6 cellular contexts compared by ENCODE assay signal in genomic region chr1:11749203-11749689, GRCh38. TPM values are rescaled to one million over a fixed set of nuclear protein-coding genes. Genes with fewer than 3 reads are reported as not detected.
DNase-seq lines count a peak whose midpoint lies in the region; FAIRE-seq and TF ChIP-seq lines count a peak whose summit lies in the region.

No MANE protein-coding gene starts in this region.

- no peak for FAIRE-seq in D721Med (lab: Jason Lieb, UNC)

- TF ChIP-seq CTCF in D721Med (IDR thresholded peaks at IDR 0.05; ENCODE audit: insufficient read depth, missing control alignments) (peak; percentile 22), kidney epithelial cell (IDR thresholded peaks at IDR 0.05; ENCODE audit: insufficient read depth, low read length, poor library complexity, severe bottlenecking) (peak; percentile 52)

- in situ Hi-C loops in KBM-7 (cut with MboI; ENCODE audit: low pct_unique_long_range_greater_than_20kb, low sequenced_read_pairs) = loop anchor here (25.0 kb wide), 1 partner anchor 712 kb away; the partner anchor contains the start of gene MASP2

- no peaks in the 10 kb centered on the region for H3K27me3 ChIP-seq in kidney epithelial cell (ENCODE audit: control insufficient read depth, insufficient read depth, low read length)

- no peaks in the 10 kb centered on the region for H3K36me3 ChIP-seq in kidney epithelial cell (ENCODE audit: control insufficient read depth, insufficient read depth, low read length)

- no peak for DNase-seq in D721Med (ENCODE audit: insufficient read length, low spot score)
- DNase-seq in KBM-7 = peak; percentile 67
- peak; percentile 44 for DNase-seq in activated CD8-positive, alpha-beta memory T cell treated with anti-CD3 and anti-CD28 coated beads, Interleukin-2, amount 50 U/mL, for 4 hours
- DNase-seq in kidney epithelial cell (ENCODE audit: low read depth) = no peak
- no peak for DNase-seq in posterior vena cava (ENCODE audit: low spot score)
- no peak for DNase-seq in effector CD4-positive, alpha-beta T cell

- no peak overlapping the region for H3K4me3 ChIP-seq in kidney epithelial cell (ENCODE audit: low read depth, low read length)

- intact Hi-C loops in posterior vena cava (cut with DNase I) = no loop called here

RNA-seq across cellular contexts. Expression of gene C1orf167, which starts 12.7 kb away (rescaled TPM):
- total RNA-seq in kidney epithelial cell = not detected in 2 replicates
- total RNA-seq in posterior vena cava = 1 to 10 TPM; 2.1 to 2.3 TPM

RNA-seq across cellular contexts. Expression of gene AGTRAP, which starts 13.3 kb away (rescaled TPM):
- total RNA-seq in kidney epithelial cell = 76.7 and 89.8 TPM in 2 replicates
- total RNA-seq in posterior vena cava = 10 to 100 TPM; 35.1 to 39.1 TPM

RNA-seq across cellular contexts. Expression of gene MTHFR, which starts 56.5 kb away (rescaled TPM):
- total RNA-seq in kidney epithelial cell = 23.1 and 26.6 TPM in 2 replicates
- 10 to 100 TPM; 31.0 to 31.7 TPM for total RNA-seq in posterior vena cava

RNA-seq across cellular contexts. Expression of gene CLCN6, which starts 56.7 kb away (rescaled TPM):
- total RNA-seq in kidney epithelial cell = 17.6 and 17.7 TPM in 2 replicates
- 10 to 100 TPM; 16.8 to 16.9 TPM for total RNA-seq in posterior vena cava

RNA-seq across cellular contexts. Expression of gene DRAXIN, which starts 57.7 kb away (rescaled TPM):
- total RNA-seq in kidney epithelial cell (2.8 and 4.5 TPM in 2 replicates), posterior vena cava (under 1 TPM; 0.05 to 0.09 TPM)

Comparison
In these comparisons a context has a peak if more than half of its experiments do, and no peak if none do; other contexts are left out.
1. DNase-seq: peak in KBM-7 (single experiment) and activated CD8-positive, alpha-beta memory T cell treated with anti-CD3 and anti-CD28 coated beads, Interleukin-2, amount 50 U/mL, for 4 hours (single experiment); none in D721Med (single experiment), kidney epithelial cell (single experiment), posterior vena cava (single experiment) and effector CD4-positive, alpha-beta T cell (single experiment).